Comparison of ENCODE assay signal across 11 cellular contexts in the genomic region with DNA sequence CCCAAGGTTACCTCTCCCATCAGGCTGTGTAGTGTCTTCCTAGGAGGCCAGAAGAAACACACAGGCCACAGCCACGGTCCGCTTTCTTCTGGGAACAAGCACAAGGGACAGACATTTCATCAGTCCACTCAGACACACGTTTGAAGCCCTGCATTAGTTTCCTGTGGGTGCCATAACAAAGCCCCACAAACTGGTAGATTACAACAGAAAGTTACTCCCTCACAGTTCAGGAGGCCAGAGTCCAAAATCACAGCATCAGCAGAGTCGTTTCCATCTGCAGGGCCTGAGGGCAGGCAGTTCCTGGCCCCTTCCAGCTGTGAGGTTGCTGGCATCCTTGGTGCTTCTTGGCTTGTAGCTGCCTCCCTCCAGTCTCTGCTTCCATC. TPM values are rescaled to one million over a fixed set of nuclear protein-coding genes. Genes with fewer than 3 reads are reported as not detected.
A peak's percentile ranks its signal among the peaks of the same experiment; 100 is the strongest.
DNase-seq lines count a peak whose midpoint lies in the region; ATAC-seq, FAIRE-seq and TF ChIP-seq lines count a peak whose summit lies in the region.
"Had no signal": no experiment of that assay in that cellular context is flagged by ENCODE, and none has a peak within 500 bp of the region (broad histone marks: within the 10 kb centered on the region; RNA-seq: fewer than 3 reads in every experiment).

No MANE protein-coding gene starts in this region.

- POLR2A ChIA-PET in RWPE1 (lab: Yijun Ruan, JAX; ENCODE audit: low non-redundant PET): no interaction called here

- intact Hi-C loops in lower leg skin (cut with DNase I; ENCODE audit: low total_unique reads): no loop called here

- H3K4me3 ChIP-seq in lower leg skin (ENCODE audit: low read depth, poor library complexity, severe bottlenecking): no peak overlapping the region

- WGBS in lower leg skin, 2 donors: 50 to 66% methylated on average over 4 of the region's 4 CpGs

- DNase-seq in RWPE1 (ENCODE audit: low spot score): no peak
- no peak for DNase-seq in lower leg skin (ENCODE audit: low spot score in 2 of 2)
- DNase-seq in H54 (ENCODE audit: insufficient read length, low spot score): no peak
- no peak for DNase-seq in glomerular visceral epithelial cell (ENCODE audit: extremely low spot score)
- DNase-seq in KBM-7: no peak
- DNase-seq: activated CD4-positive, CD25-positive, alpha-beta regulatory T cell had no signal

- TF ChIP-seq CTCF in RWPE1 (conservative IDR thresholded peaks at IDR 0.05; ENCODE audit: low read depth) (no peak), lower leg skin (IDR thresholded peaks at IDR 0.05) (no peak)

- FAIRE-seq in H54 (lab: Jason Lieb, UNC): no peak

- TF ChIP-seq POLR2A in lower leg skin (IDR thresholded peaks at IDR 0.05): no peak
- no peak for TF ChIP-seq POLR2A in H54 (IDR thresholded peaks at IDR 0.05; ENCODE audit: low read depth, low read length)

- ATAC-seq in GM18517 (IDR thresholded peaks at IDR 0.05; ENCODE audit: unreplicated experiment) (peak; percentile 11), GM19452 (IDR thresholded peaks at IDR 0.05; ENCODE audit: unreplicated experiment) (peak; percentile 31), HG02981 (IDR thresholded peaks at IDR 0.05; ENCODE audit: unreplicated experiment) (peak; percentile 17)

- H3K27ac ChIP-seq in RWPE1: peak overlapping the region; percentile 39

- CTCF ChIA-PET in RWPE1 (lab: Yijun Ruan, JAX): interaction anchor here (0.7 kb wide), 2 partner anchors 8 to 188 kb away, joined by 3 read pairs; no protein-coding TSS in a partner anchor

- in situ Hi-C loops in KBM-7 (cut with MboI; ENCODE audit: low pct_unique_long_range_greater_than_20kb, low sequenced_read_pairs): no loop called here

RNA-seq across cellular contexts. Expression of gene PRLH, which starts 8.8 kb away (rescaled TPM):
- total RNA-seq in lower leg skin: not detected
- total RNA-seq: M059J, NCI-H460 had no signal

RNA-seq across cellular contexts. Expression of gene RAB17, which starts 32.9 kb away (rescaled TPM):
- total RNA-seq in lower leg skin: 1 to 10 TPM; 1.7 to 6.3 (median 2.8) TPM
